11 cellular contexts compared by ENCODE assay signal in genomic region chr22:37230673-37231405, GRCh38. TPM values are rescaled to one million over a fixed set of nuclear protein-coding genes. Genes with fewer than 3 reads are reported as not detected.
DNase-seq lines count a peak whose midpoint lies in the region; ATAC-seq and TF ChIP-seq lines count a peak whose summit lies in the region.
"Had no signal": no experiment of that assay in that cellular context is flagged by ENCODE, and none has a peak within 500 bp of the region (broad histone marks: within the 10 kb centered on the region; RNA-seq: fewer than 3 reads in every experiment).

No MANE protein-coding gene starts in this region.

- H3K27me3 Mint-ChIP-seq in activated CD8-positive, alpha-beta memory T cell treated with anti-CD3 and anti-CD28 coated beads, Interleukin-2, amount 10 ng/mL, durations not matched to agents 7 days and 5 days: no peaks in the 10 kb centered on the region

- peak overlapping the region; percentile 37 to 56 for H3K4me3 ChIP-seq in neutrophil (ENCODE audit: low read depth in 1 of 2, low read length in 1 of 2)

- no peaks in the 10 kb centered on the region for H3K27me3 ChIP-seq in neutrophil

- peak overlapping the region; percentile 99 for H3K27ac ChIP-seq in neutrophil

- peaks cover 89 to 93% of the 10 kb centered on the region in 2 experiments for H3K4me1 ChIP-seq in neutrophil (ENCODE audit: control insufficient read depth in 1 of 2, insufficient read depth in 1 of 2, low read depth in 1 of 2, low read length in 1 of 2)

- ATAC-seq in HG03175 (IDR thresholded peaks at IDR 0.05; ENCODE audit: unreplicated experiment) (peak; percentile 33), GM19467 (IDR thresholded peaks at IDR 0.05; ENCODE audit: unreplicated experiment) (no peak)
- ATAC-seq in activated CD8-positive, alpha-beta memory T cell treated with anti-CD3 and anti-CD28 coated beads, Interleukin-2, amount 10 ng/mL, durations not matched to agents 7 days and 5 days: peak; percentile 40

- no peak for TF ChIP-seq CTCF in neutrophil (IDR thresholded peaks at IDR 0.05)

- peak overlapping the region; percentile 57 for H3K4me3 Mint-ChIP-seq in activated CD8-positive, alpha-beta memory T cell treated with anti-CD3 and anti-CD28 coated beads, Interleukin-2, amount 10 ng/mL, durations not matched to agents 7 days and 5 days

- CTCF ChIA-PET in activated CD8-positive, alpha-beta memory T cell treated with anti-CD3 and anti-CD28 coated beads, Interleukin-2, amount 10 ng/mL, durations not matched to agents 7 days and 5 days (lab: Charles Lee): interaction anchor here (0.7 to 7.6 kb wide), 12 partner anchors 12 to 374 kb away, joined by 3 to 112 read pairs (median 6); partner anchors contain the start of gene RAC2

- peak overlapping the region; percentile 97 for H3K27ac Mint-ChIP-seq in activated CD8-positive, alpha-beta memory T cell treated with anti-CD3 and anti-CD28 coated beads, Interleukin-2, amount 10 ng/mL, durations not matched to agents 7 days and 5 days

- peaks cover 90% of the 10 kb centered on the region for H3K4me1 Mint-ChIP-seq in activated CD8-positive, alpha-beta memory T cell treated with anti-CD3 and anti-CD28 coated beads, Interleukin-2, amount 10 ng/mL, durations not matched to agents 7 days and 5 days

- H3K36me3 Mint-ChIP-seq in activated CD8-positive, alpha-beta memory T cell treated with anti-CD3 and anti-CD28 coated beads, Interleukin-2, amount 10 ng/mL, durations not matched to agents 7 days and 5 days: peaks cover 84% of the 10 kb centered on the region

- no peaks in the 10 kb centered on the region for H3K9me3 ChIP-seq in neutrophil

- no peaks in the 10 kb centered on the region for H3K9me3 Mint-ChIP-seq in activated CD8-positive, alpha-beta memory T cell treated with anti-CD3 and anti-CD28 coated beads, Interleukin-2, amount 10 ng/mL, durations not matched to agents 7 days and 5 days (ENCODE audit: low read depth)

- H3K36me3 ChIP-seq in neutrophil: peaks cover 95% of the 10 kb centered on the region

- DNase-seq in ELR (ENCODE audit: low read depth): peak; percentile 31
- DNase-seq in activated CD8-positive, alpha-beta memory T cell treated with anti-CD3 and anti-CD28 coated beads, Interleukin-2, amount 10 ng/mL, durations not matched to agents 7 days and 5 days: peak; percentile 94
- DNase-seq in HK-2 (ENCODE audit: unreplicated experiment): no peak
- DNase-seq in NCI-H2081 (lab: John Stamatoyannopoulos, UW): no peak
- no peak for DNase-seq in NCI-H345 (lab: John Stamatoyannopoulos, UW)

RNA-seq across cellular contexts. Expression of gene RAC2, which starts 13.2 kb away (rescaled TPM):
- total RNA-seq in activated CD8-positive, alpha-beta memory T cell treated with anti-CD3 and anti-CD28 coated beads, Interleukin-2, amount 10 ng/mL, durations not matched to agents 7 days and 5 days: 100 to 1,000 TPM; 834 to 907 TPM
- total RNA-seq: G401 had no signal

RNA-seq across cellular contexts. Expression of gene SSTR3, which starts 18.6 kb away (rescaled TPM):
- total RNA-seq in activated CD8-positive, alpha-beta memory T cell treated with anti-CD3 and anti-CD28 coated beads, Interleukin-2, amount 10 ng/mL, durations not matched to agents 7 days and 5 days: 1 to 10 TPM; 1.3 to 2.2 TPM
- total RNA-seq: G401, M059J, pulmonary artery endothelial cell had no signal

RNA-seq across cellular contexts. Expression of gene C1QTNF6, which starts 42.8 kb away (rescaled TPM):
- total RNA-seq in activated CD8-positive, alpha-beta memory T cell treated with anti-CD3 and anti-CD28 coated beads, Interleukin-2, amount 10 ng/mL, durations not matched to agents 7 days and 5 days: 1 to 10 TPM; 6.7 to 7.4 TPM

RNA-seq across cellular contexts. Expression of gene CYTH4, which starts 51.5 kb away (rescaled TPM):
- total RNA-seq in activated CD8-positive, alpha-beta memory T cell treated with anti-CD3 and anti-CD28 coated beads, Interleukin-2, amount 10 ng/mL, durations not matched to agents 7 days and 5 days: 100 to 1,000 TPM in 1 of 2 experiments, 10 to 100 TPM in 1; 97.8 to 123 TPM
- total RNA-seq: G401 had no signal

Comparison
In these comparisons a context has a peak if more than half of its experiments do, and no peak if none do; other contexts are left out.
1. DNase-seq: peak in ELR (single experiment) and activated CD8-positive, alpha-beta memory T cell treated with anti-CD3 and anti-CD28 coated beads, Interleukin-2, amount 10 ng/mL, durations not matched to agents 7 days and 5 days (single experiment); none in HK-2 (single experiment), NCI-H2081 (0 of 2) and NCI-H345 (single experiment).